Comparison of ENCODE assay signal across 8 cellular contexts in genomic region chr15:42207674-42208579, GRCh38. TPM values are rescaled to one million over a fixed set of nuclear protein-coding genes. Genes with fewer than 3 reads are reported as not detected.
DNase-seq lines count a peak whose midpoint lies in the region; ATAC-seq and TF ChIP-seq lines count a peak whose summit lies in the region.

TSS of gene VPS39 (minus strand) at chr15:42208304. CDS start at chr15:42208153, 151 bp downstream.

- H3K4me1 ChIP-seq in right atrium auricular region (peaks cover 0 to 24% of the 10 kb centered on the region in 2 donors), prostate gland (replicated peaks) (no peaks in the 10 kb centered on the region)

- H3K27ac ChIP-seq in angular gyrus (ENCODE audit: low read depth, low read length) = peak within 1 kb of the TSS; percentile 78
- H3K27ac ChIP-seq in right atrium auricular region = peak within 1 kb of the TSS; percentile 74 to 82
- H3K27ac ChIP-seq in prostate gland = peak within 1 kb of the TSS; percentile 63 to 76

- 3% methylated on average over 45 of the region's 45 CpGs for WGBS in prostate gland

- H3K9me3 ChIP-seq in right atrium auricular region (no peaks in the 10 kb centered on the region), prostate gland (no peaks in the 10 kb centered on the region)

- ATAC-seq in HG02870 (IDR thresholded peaks at IDR 0.05; ENCODE audit: unreplicated experiment) = peak; percentile 94

- H3K36me3 ChIP-seq in right atrium auricular region (peaks cover 28% of the 10 kb centered on the region), prostate gland (peaks cover 0 to 6% of the 10 kb centered on the region in 2 donors)

- in situ Hi-C loops in GM13977 (cut with MboI; ENCODE audit: low pct_unique_long_range_greater_than_20kb, low sequenced_read_pairs, unreplicated experiment) = no loop called here

- DNase-seq in GM13977 (ENCODE audit: low spot score) (peak; percentile 83), NCI-H1694 treated with DMSO at 0.1 percent for 48 hours (lab: John Stamatoyannopoulos, UW) (peak; percentile 62), T-helper 2 cell (peak; percentile 59 to 90 (median 75)), right atrium auricular region (ENCODE audit: low spot score) (peak; percentile 89), prostate gland (ENCODE audit: low spot score) (peak; percentile 70), ureter (ENCODE audit: low spot score) (peak; percentile 87)

- H3K4me3 ChIP-seq in right atrium auricular region (peak within 1 kb of the TSS; percentile 87 to 93), prostate gland (peak within 1 kb of the TSS; percentile 80 to 83)

- H3K27me3 ChIP-seq in right atrium auricular region = no peaks in the 10 kb centered on the region
- no peaks in the 10 kb centered on the region for H3K27me3 ChIP-seq in prostate gland (replicated peaks; ENCODE audit: insufficient read depth)

- TF ChIP-seq CTCF in GM13977 (IDR thresholded peaks at IDR 0.05; ENCODE audit: extremely low read depth, insufficient read depth, missing control alignments) (no peak), right atrium auricular region (IDR thresholded peaks at IDR 0.05) (no peak), prostate gland (IDR thresholded peaks at IDR 0.05) (no peak)

- TF ChIP-seq POLR2A in prostate gland (IDR thresholded peaks at IDR 0.05) = peak; percentile 37

- intact Hi-C loops in prostate gland (cut with DNase I) = no loop called here

RNA-seq across cellular contexts. Expression of gene VPS39, which starts in this region (rescaled TPM):
- total RNA-seq in right atrium auricular region (10 to 100 TPM; 33.1 to 38.3 TPM), prostate gland (100 to 1,000 TPM in 1 of 2 donors, 10 to 100 TPM in 1; 76.2 to 111 TPM), ureter (96.7 TPM)

Comparison
In these comparisons a context has a peak if more than half of its experiments do, and no peak if none do; other contexts are left out.
1. Peak in every context shown above with its lines: DNase-seq, ATAC-seq, H3K4me3 ChIP-seq and H3K27ac ChIP-seq.